20 cellular contexts compared by ENCODE assay signal in genomic region chr10:4219901-4220300, GRCh38.
A peak's percentile ranks its signal among the peaks of the same experiment; 100 is the strongest.
DNase-seq lines count a peak whose midpoint lies in the region; ATAC-seq, FAIRE-seq and TF ChIP-seq lines count a peak whose summit lies in the region.
"Had no signal": no experiment of that assay in that cellular context is flagged by ENCODE, and none has a peak within 500 bp of the region (broad histone marks: within the 10 kb centered on the region; RNA-seq: fewer than 3 reads in every experiment).

No MANE protein-coding gene starts in this region.

- H2BK12ac ChIP-seq in H1 (ENCODE audit: low read depth, low read length): no peak overlapping the region
- no peak overlapping the region for H2BK12ac ChIP-seq in neuronal stem cell (ENCODE audit: low read length)

- no peak overlapping the region; the same call in 1 of the 2 replicates for H3K18ac ChIP-seq in H1 (ENCODE audit: extremely low read depth, low read length)
- H3K18ac ChIP-seq in neuronal stem cell (ENCODE audit: low read length): no peak overlapping the region

- no peak for DNase-seq in D721Med (ENCODE audit: insufficient read length, low spot score)
- DNase-seq in NCI-H82 treated with DMSO at 0.1 percent for 48 hours (lab: John Stamatoyannopoulos, UW; ENCODE audit: unreplicated experiment): peak; percentile 73
- no peak for DNase-seq in H1 (ENCODE audit: low read depth in 1 of 2, low spot score in 2 of 2)
- DNase-seq in neuronal stem cell (ENCODE audit: low spot score): no peak
- no peak for DNase-seq in SKM-1 (lab: John Stamatoyannopoulos, UW; ENCODE audit: unreplicated experiment)
- DNase-seq in GM19238 (ENCODE audit: insufficient read length, low spot score): no peak
- DNase-seq in left cardiac atrium: no peak
- no peak for DNase-seq in BE2C
- DNase-seq: ACHN; Caco-2; CD4-positive, alpha-beta T cell; DMS79 treated with DMSO at 0.1 percent for 48 hours; GF-D8; H7; HFFc6; KBM-7 had no signal

- no peak for TF ChIP-seq EP300 in H1 (IDR thresholded peaks at IDR 0.05; ENCODE audit: borderline replicate concordance in 1 of 2, low read depth in 2 of 2, low read length in 2 of 2)

- H3K4me1 ChIP-seq in H1 (replicated peaks in 1 of 4; ENCODE audit: control insufficient read depth in 3 of 4, insufficient read depth in 4 of 4, low read length in 3 of 4) (peaks cover 0 to 10% (median 5%) of the 10 kb centered on the region in 4 experiments; a peak in 5 of 7 replicates), neuronal stem cell (ENCODE audit: control insufficient read depth in 2 of 2, insufficient read depth in 1 of 2, low read depth in 1 of 2, low read length in 2 of 2) (peaks cover 3 to 7% of the 10 kb centered on the region in 2 donors), BE2C (peaks cover 6% of the 10 kb centered on the region)
- H3K4me1 ChIP-seq: Caco-2 had no signal

- H3K23me2 ChIP-seq in H1 (ENCODE audit: low read depth, low read length): no peaks in the 10 kb centered on the region

- POLR2A ChIA-PET in H1 (lab: Charles Lee; ENCODE audit: partially characterized antibody): no interaction called here

- H3K4me2 ChIP-seq in H1 (ENCODE audit: insufficient read depth in 1 of 2, low read depth in 2 of 2, low read length in 2 of 2) (no peak overlapping the region), neuronal stem cell (ENCODE audit: insufficient read depth, low read length, poor library complexity, severe bottlenecking) (no peak overlapping the region)
- H3K4me2 ChIP-seq: GM23338 had no signal

- ATAC-seq in left cardiac atrium: no peak
- ATAC-seq: GM23338, HCT116, HepG2 had no signal

- TF ChIP-seq RAD21 in H1 (IDR thresholded peaks at IDR 0.05 in 1 of 2, conservative IDR thresholded peaks at IDR 0.05 in 1 of 2; ENCODE audit: low read depth in 2 of 2, low read length in 2 of 2): no peak

- H4K91ac ChIP-seq in H1 (replicated peaks; ENCODE audit: insufficient read length, low read length) (no peak overlapping the region), neuronal stem cell (ENCODE audit: low read depth, low read length, poor library complexity) (no peak overlapping the region)

- no peak overlapping the region for H3K56ac ChIP-seq in H1 (replicated peaks; ENCODE audit: insufficient read length, low read depth, low read length)

- H3K9me3 ChIP-seq in H1 (ENCODE audit: insufficient read depth in 2 of 2, low read depth in 1 of 2, low read length in 1 of 2): no peaks in the 10 kb centered on the region
- H3K9me3 ChIP-seq in neuronal stem cell (replicated peaks in 1 of 2; ENCODE audit: control insufficient read depth in 2 of 2, insufficient read depth in 1 of 2, low read depth in 1 of 2, low read length in 2 of 2): no peaks in the 10 kb centered on the region
- no peaks in the 10 kb centered on the region for H3K9me3 ChIP-seq in BE2C
- H3K9me3 ChIP-seq: Caco-2 had no signal

- H2AFZ ChIP-seq in H1 (ENCODE audit: low read length) (0 out of 2 replicates have a peak overlapping the region, but pooled peaks have one; percentile 12), neuronal stem cell (ENCODE audit: low read length) (peak overlapping the region; percentile 35)
- H2AFZ ChIP-seq: GM23338 had no signal

- H3K36me3 ChIP-seq in H1 (ENCODE audit: control insufficient read depth in 2 of 4, insufficient read depth in 4 of 4, low read length in 3 of 4): no peaks in the 10 kb centered on the region
- H3K36me3 ChIP-seq in neuronal stem cell (replicated peaks in 1 of 2; ENCODE audit: control insufficient read depth in 2 of 2, insufficient read depth in 2 of 2, low read length in 2 of 2): no peaks in the 10 kb centered on the region
- no peaks in the 10 kb centered on the region for H3K36me3 ChIP-seq in BE2C

- CTCF ChIA-PET in H1 (lab: Charles Lee; ENCODE audit: partially characterized antibody): no interaction called here

- H3K14ac ChIP-seq in H1 (ENCODE audit: insufficient read length) (no peak overlapping the region), neuronal stem cell (ENCODE audit: low read length) (no peak overlapping the region)

- 77% methylated on average over 4 of the region's 4 CpGs; no CpG with 5 or more reads in 1 of the 2 experiments for WGBS in H1 (ENCODE audit: extremely low coverage in 1 of 2, insufficient coverage in 1 of 2, insufficient read length in 1 of 2, insufficient replicate concordance in 2 of 2, low coverage in 1 of 2, low lambda C conversion rate in 2 of 2, missing lambda C conversion rate in 1 of 2), 2 experiments
- no CpG with 5 or more reads among the region's 4 CpGs for WGBS in neuronal stem cell (ENCODE audit: extremely low coverage in 2 of 2, insufficient read length in 2 of 2, insufficient replicate concordance in 1 of 2), 2 donors

- no peak overlapping the region for H3K23ac ChIP-seq in H1 (ENCODE audit: insufficient read length)
- no peak overlapping the region for H3K23ac ChIP-seq in neuronal stem cell (ENCODE audit: low read depth, low read length, poor library complexity)

- H3K27me3 ChIP-seq in H1 (replicated peaks in 1 of 4; ENCODE audit: control insufficient read depth in 3 of 4, extremely low read depth in 1 of 4, insufficient read depth in 3 of 4, low read length in 3 of 4): no peaks in the 10 kb centered on the region
- H3K27me3 ChIP-seq in neuronal stem cell (ENCODE audit: control insufficient read depth in 3 of 3, insufficient read depth in 3 of 3, low read depth in 1 of 3, low read length in 3 of 3): no peaks in the 10 kb centered on the region
- H3K27me3 ChIP-seq in BE2C: no peaks in the 10 kb centered on the region

- H3K4me3 ChIP-seq in H1 (ENCODE audit: extremely low read depth in 1 of 4, insufficient read depth in 2 of 4, low read depth in 3 of 4, low read length in 4 of 4) (no peak overlapping the region), neuronal stem cell (ENCODE audit: low read length in 2 of 2) (no peak overlapping the region), BE2C (ENCODE audit: low read depth, low read length) (no peak overlapping the region)
- H3K4me3 ChIP-seq: GM23338 had no signal

- H3K79me1 ChIP-seq in H1 (ENCODE audit: low read depth, low read length) (no peaks in the 10 kb centered on the region), neuronal stem cell (ENCODE audit: low read depth, low read length) (no peaks in the 10 kb centered on the region)

- no peaks in the 10 kb centered on the region for H4K20me1 ChIP-seq in H1 (replicated peaks in 1 of 2; ENCODE audit: control insufficient read depth in 1 of 2, insufficient read depth in 2 of 2, low read length in 2 of 2)

- H3K9ac ChIP-seq in H1 (replicated peaks in 1 of 4; ENCODE audit: extremely low read depth in 1 of 4, low read depth in 3 of 4, low read length in 3 of 4): no peak overlapping the region
- H3K9ac ChIP-seq in neuronal stem cell (ENCODE audit: low read depth, low read length, poor library complexity): no peak overlapping the region

- no peaks in the 10 kb centered on the region for H3K79me2 ChIP-seq in H1 (ENCODE audit: control insufficient read depth in 1 of 2, insufficient read depth in 2 of 2, low read length in 2 of 2)

- no peak overlapping the region for H4K5ac ChIP-seq in H1 (ENCODE audit: insufficient read length, low read depth, low read length)

- TF ChIP-seq CTCF in D721Med (IDR thresholded peaks at IDR 0.05; ENCODE audit: insufficient read depth, missing control alignments): no peak
- no peak for TF ChIP-seq CTCF in H1 (IDR thresholded peaks at IDR 0.05; ENCODE audit: control extremely low read depth in 1 of 3, insufficient read depth in 1 of 3, low read depth in 1 of 3, low read length in 3 of 3)
- TF ChIP-seq CTCF in BE2C (IDR thresholded peaks at IDR 0.05; ENCODE audit: low read depth, low read length): no peak

- H2AK5ac ChIP-seq in H1 (ENCODE audit: low read depth, low read length) (no peak overlapping the region), neuronal stem cell (ENCODE audit: low read depth, low read length) (no peak overlapping the region)

- H3K27ac ChIP-seq in H1 (ENCODE audit: low read depth, low read length): no peak overlapping the region
- no peak overlapping the region for H3K27ac ChIP-seq in neuronal stem cell (replicated peaks; ENCODE audit: low read length)
- H3K27ac ChIP-seq: C4-2B had no signal

- H3K4ac ChIP-seq in H1 (replicated peaks; ENCODE audit: insufficient read length, low read depth, low read length): no peak overlapping the region
- no peak overlapping the region for H3K4ac ChIP-seq in neuronal stem cell (ENCODE audit: low read length)

- H2BK5ac ChIP-seq in H1 (ENCODE audit: low read depth, low read length) (no peak overlapping the region), neuronal stem cell (ENCODE audit: low read length) (no peak overlapping the region)

- FAIRE-seq in D721Med (lab: Jason Lieb, UNC) (peak; percentile 93), H1 (lab: Jason Lieb, UNC) (peak; percentile 7)
- FAIRE-seq: HepG2 had no signal

- intact Hi-C loops in left cardiac atrium (cut with DNase I): no loop called here

- H4K8ac ChIP-seq in H1 (ENCODE audit: extremely low read depth, insufficient read depth, low read length) (no peak overlapping the region), neuronal stem cell (ENCODE audit: low read depth, low read length) (no peak overlapping the region)

- no peak overlapping the region for H2BK20ac ChIP-seq in H1 (ENCODE audit: low read length)

- H2BK120ac ChIP-seq in H1 (replicated peaks; ENCODE audit: low read depth, low read length): no peak overlapping the region
- no peak overlapping the region for H2BK120ac ChIP-seq in neuronal stem cell (ENCODE audit: low read depth, low read length)

- no peak for TF ChIP-seq POLR2A in H1 (IDR thresholded peaks at IDR 0.05; ENCODE audit: control extremely low read depth in 1 of 2, low read depth in 2 of 2, low read length in 2 of 2)

- H2BK15ac ChIP-seq in H1 (ENCODE audit: low read length) (no peak overlapping the region), neuronal stem cell (ENCODE audit: low read length) (no peak overlapping the region)

TF ChIP-seq in H1, 55 proteins besides CTCF, POLR2A, EP300 and RAD21 (continues in another document):
- TF ChIP-seq NANOG (IDR thresholded peaks at IDR 0.05; ENCODE audit: insufficient read depth, low read depth, low read length, poor library complexity, severe bottlenecking) (no peak), SIX5 (IDR thresholded peaks at IDR 0.05; ENCODE audit: low read depth, low read length) (no peak), FOSL1 (IDR thresholded peaks at IDR 0.05; ENCODE audit: insufficient read depth, low read depth, low read length) (no peak), SUZ12 (IDR thresholded peaks at IDR 0.05; ENCODE audit: low read length) (no peak), TAF7 (optimal IDR thresholded peaks at IDR 0.05; ENCODE audit: borderline replicate concordance, low read depth, low read length) (no peak)
- TF ChIP-seq, protein P1, sequence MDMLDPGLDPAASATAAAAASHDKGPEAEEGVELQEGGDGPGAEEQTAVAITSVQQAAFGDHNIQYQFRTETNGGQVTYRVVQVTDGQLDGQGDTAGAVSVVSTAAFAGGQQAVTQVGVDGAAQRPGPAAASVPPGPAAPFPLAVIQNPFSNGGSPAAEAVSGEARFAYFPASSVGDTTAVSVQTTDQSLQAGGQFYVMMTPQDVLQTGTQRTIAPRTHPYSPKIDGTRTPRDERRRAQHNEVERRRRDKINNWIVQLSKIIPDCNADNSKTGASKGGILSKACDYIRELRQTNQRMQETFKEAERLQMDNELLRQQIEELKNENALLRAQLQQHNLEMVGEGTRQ (IDR thresholded peaks at IDR 0.05; ENCODE audit: low read length): no peak
